Comparison of ENCODE assay signal across 8 cellular contexts in the genomic region with DNA sequence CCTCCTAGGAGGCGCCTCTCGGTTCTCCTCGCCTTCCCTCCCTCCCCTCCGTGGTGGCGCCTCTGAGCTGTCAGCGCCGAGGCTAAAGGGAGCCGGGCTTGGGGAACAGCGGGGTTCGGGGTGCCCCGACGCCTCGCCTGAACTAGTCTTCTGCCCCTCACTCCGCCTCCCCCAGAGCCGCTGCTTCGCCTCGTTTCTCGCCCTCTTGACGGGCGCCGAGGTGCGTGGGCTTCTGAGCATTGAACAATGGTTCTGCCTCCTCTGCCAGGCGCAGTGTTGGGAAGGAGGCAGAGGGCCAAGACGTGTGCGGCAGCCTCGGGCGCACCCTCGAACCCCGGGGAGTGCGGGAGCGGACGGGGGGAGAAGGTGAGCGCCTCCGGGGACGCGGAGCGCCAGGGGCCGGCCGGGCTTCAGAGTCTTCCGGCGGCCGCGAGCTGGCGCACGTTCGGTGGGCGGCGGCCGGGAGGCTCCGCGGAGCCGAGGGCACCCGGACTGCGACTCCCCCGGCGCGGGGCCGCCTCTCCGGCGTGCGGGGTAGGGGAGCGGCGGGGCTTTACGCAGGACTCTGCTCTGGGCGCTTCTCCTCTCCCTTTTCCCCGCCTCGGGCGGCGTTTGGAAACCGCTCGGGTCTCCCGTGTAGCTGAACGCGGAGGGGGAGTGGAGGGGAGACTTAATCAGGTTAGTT. TPM values are rescaled to one million over a fixed set of nuclear protein-coding genes. Genes with fewer than 3 reads are reported as not detected.
DNase-seq lines count a peak whose midpoint lies in the region; ATAC-seq and TF ChIP-seq lines count a peak whose summit lies in the region.

No MANE protein-coding gene starts in this region.

- peaks cover 17% of the 10 kb centered on the region for H3K4me1 Mint-ChIP-seq in activated CD4-positive, alpha-beta T cell treated with anti-CD3 and anti-CD28 coated beads, Interleukin-2, amount 10 ng/mL, durations not matched to agents 7 days and 5 days

- no peaks in the 10 kb centered on the region for H3K36me3 ChIP-seq in upper lobe of left lung

- H3K4me3 Mint-ChIP-seq in activated CD4-positive, alpha-beta T cell treated with anti-CD3 and anti-CD28 coated beads, Interleukin-2, amount 10 ng/mL, durations not matched to agents 7 days and 5 days, result peak overlapping the region; percentile 81

- peaks cover 22 to 45% (median 25%) of the 10 kb centered on the region in 4 donors for H3K4me1 ChIP-seq in upper lobe of left lung

- DNase-seq in COR-L47 (lab: John Stamatoyannopoulos, UW) (peak; percentile 16), HL-60 (ENCODE audit: low read depth in 1 of 2, low spot score in 1 of 2) (peak in 1 of 2 experiments; percentile 51), epithelial cell of proximal tubule (ENCODE audit: low read depth) (no peak), myocyte (ENCODE audit: low read depth) (peak; percentile 20), upper lobe of left lung (peak in 1 of 2 donors; percentile 89), epidermal melanocyte (ENCODE audit: insufficient read length, low spot score) (no peak)
- peak; percentile 15 for DNase-seq in activated CD4-positive, alpha-beta T cell treated with anti-CD3 and anti-CD28 coated beads, Interleukin-2, amount 10 ng/mL, durations not matched to agents 7 days and 5 days

- TF ChIP-seq POLR2A in upper lobe of left lung (IDR thresholded peaks at IDR 0.05), result no peak

- TF ChIP-seq CTCF in HL-60 (IDR thresholded peaks at IDR 0.05; ENCODE audit: insufficient read depth, low read length), result no peak
- no peak for TF ChIP-seq CTCF in epithelial cell of proximal tubule (conservative IDR thresholded peaks at IDR 0.05; ENCODE audit: low read depth, low read length)
- no peak for TF ChIP-seq CTCF in upper lobe of left lung (IDR thresholded peaks at IDR 0.05)

- peak; percentile 42 for ATAC-seq in GM19438 (IDR thresholded peaks at IDR 0.05; ENCODE audit: low read depth, unreplicated experiment)
- peak in 1 of 2 donors; percentile 52 for ATAC-seq in upper lobe of left lung (ENCODE audit: low FRiP score in 2 of 2)

- H3K9me3 Mint-ChIP-seq in activated CD4-positive, alpha-beta T cell treated with anti-CD3 and anti-CD28 coated beads, Interleukin-2, amount 10 ng/mL, durations not matched to agents 7 days and 5 days, result peaks cover 2% of the 10 kb centered on the region

- H3K27me3 Mint-ChIP-seq in activated CD4-positive, alpha-beta T cell treated with anti-CD3 and anti-CD28 coated beads, Interleukin-2, amount 10 ng/mL, durations not matched to agents 7 days and 5 days, result peaks cover 64% of the 10 kb centered on the region

- CTCF ChIA-PET in activated CD4-positive, alpha-beta T cell treated with anti-CD3 and anti-CD28 coated beads, Interleukin-2, amount 10 ng/mL, durations not matched to agents 7 days and 5 days (lab: Charles Lee), result interaction anchor here (0.5 to 1.4 kb wide), 4 partner anchors 10 to 157 kb away, joined by 3 to 4 read pairs (median 4); no protein-coding TSS in a partner anchor

- H3K36me3 Mint-ChIP-seq in activated CD4-positive, alpha-beta T cell treated with anti-CD3 and anti-CD28 coated beads, Interleukin-2, amount 10 ng/mL, durations not matched to agents 7 days and 5 days (ENCODE audit: low read depth), result peaks cover 2% of the 10 kb centered on the region

- peak overlapping the region; percentile 76 for H3K4me3 ChIP-seq in HL-60 (replicated peaks; ENCODE audit: insufficient read depth, low read length)
- H3K4me3 ChIP-seq in epithelial cell of proximal tubule (ENCODE audit: low read depth, low read length), result peak overlapping the region; percentile 91
- H3K4me3 ChIP-seq in upper lobe of left lung, result peak overlapping the region; percentile 50 to 84 (median 59)

- no peak for TF ChIP-seq EP300 in upper lobe of left lung (IDR thresholded peaks at IDR 0.05)

- POLR2A ChIA-PET in activated CD4-positive, alpha-beta T cell treated with anti-CD3 and anti-CD28 coated beads, Interleukin-2, amount 10 ng/mL, durations not matched to agents 7 days and 5 days (lab: Charles Lee), result no interaction called here

- H3K9me3 ChIP-seq in upper lobe of left lung, result no peaks in the 10 kb centered on the region

- WGBS in upper lobe of left lung, 2 donors, result 0 to 3% methylated on average over 30 to 43 of the region's 74 CpGs

- peak overlapping the region; percentile 68 for H3K27ac Mint-ChIP-seq in activated CD4-positive, alpha-beta T cell treated with anti-CD3 and anti-CD28 coated beads, Interleukin-2, amount 10 ng/mL, durations not matched to agents 7 days and 5 days

- peak overlapping the region; percentile 86 for H3K27ac ChIP-seq in HL-60 (replicated peaks)
- H3K27ac ChIP-seq in upper lobe of left lung, result peak overlapping the region; percentile 82 to 88 (median 86)

- no peaks in the 10 kb centered on the region for H3K27me3 ChIP-seq in HL-60 (ENCODE audit: insufficient read depth, poor library complexity, severe bottlenecking)
- peaks cover 0 to 8% (median 1%) of the 10 kb centered on the region in 4 donors for H3K27me3 ChIP-seq in upper lobe of left lung

RNA-seq across cellular contexts. Expression of a gene that starts 0.9 kb away (rescaled TPM):
- 1 to 10 TPM; 3.7 to 3.9 TPM for total RNA-seq in activated CD4-positive, alpha-beta T cell treated with anti-CD3 and anti-CD28 coated beads, Interleukin-2, amount 10 ng/mL, durations not matched to agents 7 days and 5 days
- 7.5 and 16.4 TPM in 2 replicates for total RNA-seq in epithelial cell of proximal tubule
- total RNA-seq in myocyte, result 2.1 and 13.9 TPM in 2 replicates
- polyA plus RNA-seq in myocyte (2012), result 15.5 TPM
- total RNA-seq in upper lobe of left lung, result 10 to 100 TPM in 4 of 6 donors, 1 to 10 TPM in 2; 3.1 to 25.3 (median 11.9) TPM

Comparison
In these comparisons a context has a peak if more than half of its experiments do, and no peak if none do; other contexts are left out.
1. DNase-seq: peak in COR-L47 (single experiment), activated CD4-positive, alpha-beta T cell treated with anti-CD3 and anti-CD28 coated beads, Interleukin-2, amount 10 ng/mL, durations not matched to agents 7 days and 5 days (single experiment) and myocyte (single experiment); none in epithelial cell of proximal tubule (single experiment) and epidermal melanocyte (single experiment).
2. Peak in every context shown above with its lines, with median percentiles within 50 percentile points of each other: H3K4me3 ChIP-seq.